In the genomic region with DNA sequence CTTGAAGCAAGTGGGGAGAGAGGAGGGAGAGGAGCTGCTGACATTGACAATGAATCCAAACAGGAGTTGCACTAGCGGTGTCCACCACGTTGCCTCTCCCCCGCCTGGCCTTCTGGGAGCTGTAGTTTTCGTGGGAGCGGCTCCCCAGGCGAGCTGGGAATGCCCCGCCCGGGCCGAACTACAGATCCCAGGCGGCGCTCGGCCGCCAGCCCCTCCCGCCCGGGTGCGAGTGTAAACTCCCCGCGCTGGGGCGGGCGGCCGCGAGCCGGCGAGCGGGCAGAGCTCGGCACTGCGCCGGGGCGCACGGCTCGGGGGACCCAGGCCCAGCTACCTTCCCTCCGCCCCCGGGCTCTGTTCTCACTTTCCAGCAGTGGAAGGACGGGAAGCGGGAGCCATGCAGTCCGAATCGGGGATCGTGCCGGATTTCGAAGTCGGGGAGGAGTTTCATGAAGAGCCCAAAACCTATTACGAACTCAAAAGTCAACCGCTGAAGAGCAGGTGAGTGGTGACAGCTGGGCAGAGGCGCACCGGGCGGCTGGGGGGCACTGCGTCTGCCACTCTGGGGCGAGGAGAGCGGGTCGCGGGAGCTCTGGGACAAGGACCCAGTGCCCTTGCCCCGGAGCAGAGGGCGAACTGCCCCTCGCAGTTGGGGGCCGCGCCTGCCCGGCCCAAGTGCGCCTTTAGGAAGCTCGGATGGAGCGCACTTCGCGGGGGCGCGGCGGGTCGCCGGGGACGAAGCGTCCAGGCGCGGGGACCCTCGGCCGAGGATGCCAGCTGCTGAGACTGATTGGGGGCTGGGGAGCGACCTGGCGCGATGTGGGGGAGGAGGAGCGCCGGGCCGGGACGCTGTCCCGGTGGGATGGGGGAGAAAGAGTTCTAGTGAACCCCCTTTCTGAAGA, we compare ENCODE assay signal across 1 cellular context.
TF ChIP-seq lines count a peak whose summit lies in the region.

TSS of gene MITF (plus strand) at position 261 of the 899 bp plus-strand sequence. CDS start at position 395, 134 bp downstream.

TF ChIP-seq in K562, 482 proteins besides CTCF, POLR2A, EP300 and RAD21 (continued from another document and continues in another):
- TF ChIP-seq ZNF507 (tag; conservative IDR thresholded peaks at IDR 0.05) (no peak), ZNF449 (CRISPR knock-in tag; IDR thresholded peaks at IDR 0.05) (no peak), FOXM1 (IDR thresholded peaks at IDR 0.05; ENCODE audit: low read depth) (no peak), FOXM1 (CRISPR knock-in tag; IDR thresholded peaks at IDR 0.05; ENCODE audit: low read depth) (no peak), LEF1 (IDR thresholded peaks at IDR 0.05) (no peak), ZBTB40 (IDR thresholded peaks at IDR 0.05) (0 out of 2 replicates have a peak, but pooled peaks have one; percentile 7), ZBTB40 (CRISPR knock-in tag; IDR thresholded peaks at IDR 0.05) (no peak), AFF4 (CRISPR knock-in tag; IDR thresholded peaks at IDR 0.05) (no peak), RERE (CRISPR knock-in tag; IDR thresholded peaks at IDR 0.05; ENCODE audit: borderline replicate concordance) (no peak), PHTF2 (CRISPR knock-in tag; IDR thresholded peaks at IDR 0.05) (no peak), HDAC3 (IDR thresholded peaks at IDR 0.05; ENCODE audit: borderline replicate concordance, partially characterized antibody) (no peak), HEY1 (CRISPR knock-in tag; IDR thresholded peaks at IDR 0.05; ENCODE audit: borderline replicate concordance) (no peak), L3MBTL2 (IDR thresholded peaks at IDR 0.05) (peak; percentile 56; the same call in 1 of the 2 replicates), SRF (CRISPR knock-in tag; IDR thresholded peaks at IDR 0.05) (no peak), SREBF2 (CRISPR knock-in tag; IDR thresholded peaks at IDR 0.05) (no peak), ZC3H8 (IDR thresholded peaks at IDR 0.05) (no peak), RUNX1 (IDR thresholded peaks at IDR 0.05; ENCODE audit: low read depth) (no peak), SP1 (CRISPR knock-in tag; IDR thresholded peaks at IDR 0.05) (no peak), ETV5 (CRISPR knock-in tag; IDR thresholded peaks at IDR 0.05; ENCODE audit: low read depth) (no peak), ZNF76 (CRISPR knock-in tag; IDR thresholded peaks at IDR 0.05; ENCODE audit: borderline replicate concordance) (no peak), FOXA1 (IDR thresholded peaks at IDR 0.05; ENCODE audit: borderline replicate concordance) (no peak), ETV1 (tag; conservative IDR thresholded peaks at IDR 0.05; ENCODE audit: low read depth) (no peak), TAL1 (IDR thresholded peaks at IDR 0.05) (no peak), CXXC5 (CRISPR knock-in tag; IDR thresholded peaks at IDR 0.05) (peak; percentile 90), FOXP1 (CRISPR knock-in tag; IDR thresholded peaks at IDR 0.05) (no peak), ZNF511 (CRISPR knock-in tag; IDR thresholded peaks at IDR 0.05) (no peak), RBM15 (IDR thresholded peaks at IDR 0.05; ENCODE audit: insufficient read depth, low read length) (no peak), ZNF79 (CRISPR knock-in tag; IDR thresholded peaks at IDR 0.05; ENCODE audit: low read depth) (no peak), ZBTB7A (IDR thresholded peaks at IDR 0.05; ENCODE audit: borderline replicate concordance, control insufficient read depth, low read depth, low read length) (peak; percentile 74; the same call in 1 of the 2 replicates), MYNN (IDR thresholded peaks at IDR 0.05) (no peak), MYNN (CRISPR knock-in tag; IDR thresholded peaks at IDR 0.05) (no peak), ZNF121 (CRISPR knock-in tag; conservative IDR thresholded peaks at IDR 0.05) (no peak), NFIX (CRISPR knock-in tag; IDR thresholded peaks at IDR 0.05; ENCODE audit: low read depth) (no peak), EGR1 (conservative IDR thresholded peaks at IDR 0.05) (peak; percentile 52; the same call in 1 of the 2 replicates)
